1 cellular context compared by ENCODE assay signal in the genomic region with DNA sequence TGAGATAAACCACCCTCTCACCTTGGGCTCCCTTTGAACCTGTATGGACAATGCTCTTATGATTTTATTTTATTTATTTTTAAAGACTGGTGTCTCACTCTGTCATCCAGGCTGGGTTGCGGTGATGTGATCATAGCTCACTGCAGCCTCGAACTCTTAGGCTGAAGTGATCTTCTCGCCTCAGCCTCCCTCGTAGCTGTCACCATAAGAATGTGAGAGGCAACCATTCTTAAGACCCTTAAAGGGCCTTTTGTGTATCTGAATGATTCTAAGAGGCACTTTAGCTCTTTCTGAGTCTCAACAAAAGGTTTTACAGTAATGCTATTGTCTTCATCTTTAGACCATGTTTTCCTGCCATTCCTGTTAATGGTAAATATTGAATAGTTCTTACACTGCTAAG.
TF ChIP-seq lines count a peak whose summit lies in the region.

No MANE protein-coding gene starts in this region.

TF ChIP-seq in GM23338, 12 proteins besides CTCF, POLR2A, EP300 and RAD21:
- TF ChIP-seq, protein P1, sequence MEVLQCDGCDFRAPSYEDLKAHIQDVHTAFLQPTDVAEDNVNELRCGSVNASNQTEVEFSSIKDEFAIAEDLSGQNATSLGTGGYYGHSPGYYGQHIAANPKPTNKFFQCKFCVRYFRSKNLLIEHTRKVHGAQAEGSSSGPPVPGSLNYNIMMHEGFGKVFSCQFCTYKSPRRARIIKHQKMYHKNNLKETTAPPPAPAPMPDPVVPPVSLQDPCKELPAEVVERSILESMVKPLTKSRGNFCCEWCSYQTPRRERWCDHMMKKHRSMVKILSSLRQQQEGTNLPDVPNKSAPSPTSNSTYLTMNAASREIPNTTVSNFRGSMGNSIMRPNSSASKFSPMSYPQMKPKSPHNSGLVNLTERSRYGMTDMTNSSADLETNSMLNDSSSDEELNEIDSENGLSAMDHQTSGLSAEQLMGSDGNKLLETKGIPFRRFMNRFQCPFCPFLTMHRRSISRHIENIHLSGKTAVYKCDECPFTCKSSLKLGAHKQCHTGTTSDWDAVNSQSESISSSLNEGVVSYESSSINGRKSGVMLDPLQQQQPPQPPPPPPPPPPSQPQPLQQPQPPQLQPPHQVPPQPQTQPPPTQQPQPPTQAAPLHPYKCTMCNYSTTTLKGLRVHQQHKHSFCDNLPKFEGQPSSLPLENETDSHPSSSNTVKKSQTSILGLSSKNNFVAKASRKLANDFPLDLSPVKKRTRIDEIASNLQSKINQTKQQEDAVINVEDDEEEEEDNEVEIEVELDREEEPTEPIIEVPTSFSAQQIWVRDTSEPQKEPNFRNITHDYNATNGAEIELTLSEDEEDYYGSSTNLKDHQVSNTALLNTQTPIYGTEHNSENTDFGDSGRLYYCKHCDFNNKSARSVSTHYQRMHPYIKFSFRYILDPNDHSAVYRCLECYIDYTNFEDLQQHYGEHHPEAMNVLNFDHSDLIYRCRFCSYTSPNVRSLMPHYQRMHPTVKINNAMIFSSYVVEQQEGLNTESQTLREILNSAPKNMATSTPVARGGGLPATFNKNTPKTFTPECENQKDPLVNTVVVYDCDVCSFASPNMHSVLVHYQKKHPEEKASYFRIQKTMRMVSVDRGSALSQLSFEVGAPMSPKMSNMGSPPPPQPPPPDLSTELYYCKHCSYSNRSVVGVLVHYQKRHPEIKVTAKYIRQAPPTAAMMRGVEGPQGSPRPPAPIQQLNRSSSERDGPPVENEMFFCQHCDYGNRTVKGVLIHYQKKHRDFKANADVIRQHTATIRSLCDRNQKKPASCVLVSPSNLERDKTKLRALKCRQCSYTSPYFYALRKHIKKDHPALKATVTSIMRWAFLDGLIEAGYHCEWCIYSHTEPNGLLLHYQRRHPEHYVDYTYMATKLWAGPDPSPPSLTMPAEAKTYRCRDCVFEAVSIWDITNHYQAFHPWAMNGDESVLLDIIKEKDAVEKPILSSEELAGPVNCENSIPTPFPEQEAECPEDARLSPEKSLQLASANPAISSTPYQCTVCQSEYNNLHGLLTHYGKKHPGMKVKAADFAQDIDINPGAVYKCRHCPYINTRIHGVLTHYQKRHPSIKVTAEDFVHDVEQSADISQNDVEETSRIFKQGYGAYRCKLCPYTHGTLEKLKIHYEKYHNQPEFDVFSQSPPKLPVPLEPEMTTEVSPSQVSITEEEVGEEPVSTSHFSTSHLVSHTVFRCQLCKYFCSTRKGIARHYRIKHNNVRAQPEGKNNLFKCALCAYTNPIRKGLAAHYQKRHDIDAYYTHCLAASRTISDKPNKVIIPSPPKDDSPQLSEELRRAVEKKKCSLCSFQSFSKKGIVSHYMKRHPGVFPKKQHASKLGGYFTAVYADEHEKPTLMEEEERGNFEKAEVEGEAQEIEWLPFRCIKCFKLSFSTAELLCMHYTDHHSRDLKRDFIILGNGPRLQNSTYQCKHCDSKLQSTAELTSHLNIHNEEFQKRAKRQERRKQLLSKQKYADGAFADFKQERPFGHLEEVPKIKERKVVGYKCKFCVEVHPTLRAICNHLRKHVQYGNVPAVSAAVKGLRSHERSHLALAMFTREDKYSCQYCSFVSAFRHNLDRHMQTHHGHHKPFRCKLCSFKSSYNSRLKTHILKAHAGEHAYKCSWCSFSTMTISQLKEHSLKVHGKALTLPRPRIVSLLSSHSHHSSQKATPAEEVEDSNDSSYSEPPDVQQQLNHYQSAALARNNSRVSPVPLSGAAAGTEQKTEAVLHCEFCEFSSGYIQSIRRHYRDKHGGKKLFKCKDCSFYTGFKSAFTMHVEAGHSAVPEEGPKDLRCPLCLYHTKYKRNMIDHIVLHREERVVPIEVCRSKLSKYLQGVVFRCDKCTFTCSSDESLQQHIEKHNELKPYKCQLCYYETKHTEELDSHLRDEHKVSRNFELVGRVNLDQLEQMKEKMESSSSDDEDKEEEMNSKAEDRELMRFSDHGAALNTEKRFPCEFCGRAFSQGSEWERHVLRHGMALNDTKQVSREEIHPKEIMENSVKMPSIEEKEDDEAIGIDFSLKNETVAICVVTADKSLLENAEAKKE (CRISPR knock-in tag; IDR thresholded peaks at IDR 0.05) = no peak
- TF ChIP-seq JUNB (IDR thresholded peaks at IDR 0.05; ENCODE audit: unreplicated experiment) (no peak), ZNF114 (CRISPR knock-in tag; IDR thresholded peaks at IDR 0.05) (no peak), EZH2 (IDR thresholded peaks at IDR 0.05; ENCODE audit: low read depth, unreplicated experiment) (no peak), ZNF331 (CRISPR knock-in tag; IDR thresholded peaks at IDR 0.05; ENCODE audit: low read depth) (no peak), EZH2phosphoT487 (IDR thresholded peaks at IDR 0.05; ENCODE audit: unreplicated experiment) (no peak), NANOG (IDR thresholded peaks at IDR 0.05; ENCODE audit: borderline replicate concordance) (no peak), POLR2AphosphoS5 (IDR thresholded peaks at IDR 0.05; ENCODE audit: low read depth) (no peak)
